In the genomic region with DNA sequence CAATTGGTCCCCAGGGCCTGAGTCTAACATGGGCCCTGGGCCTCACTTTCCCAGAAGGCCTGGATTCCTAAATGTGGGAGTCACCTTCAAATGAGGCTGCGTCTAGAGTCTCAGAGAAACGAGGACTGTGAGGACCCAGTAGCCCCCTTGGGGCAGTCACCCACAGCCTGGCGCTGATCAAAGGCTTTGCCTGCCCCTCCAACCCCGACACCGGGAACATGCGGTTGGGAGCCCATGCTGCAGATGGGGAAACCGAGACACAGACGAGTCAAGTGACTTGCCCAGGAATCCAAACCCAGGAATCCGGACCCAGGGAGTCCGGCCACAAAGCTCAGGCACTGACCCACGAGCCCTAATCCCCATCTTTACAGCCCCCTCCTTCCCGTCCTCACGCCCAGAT, we compare ENCODE assay signal across 17 cellular contexts.
A peak's percentile ranks its signal among the peaks of the same experiment; 100 is the strongest.
DNase-seq lines count a peak whose midpoint lies in the region; ATAC-seq, FAIRE-seq and TF ChIP-seq lines count a peak whose summit lies in the region.
"Had no signal": no experiment of that assay in that cellular context is flagged by ENCODE, and none has a peak within 500 bp of the region (broad histone marks: within the 10 kb centered on the region; RNA-seq: fewer than 3 reads in every experiment).

No MANE protein-coding gene starts in this region.

- H4K20me1 ChIP-seq in HepG2 (ENCODE audit: insufficient read depth, low read length) = no peaks in the 10 kb centered on the region

- no TSS peak for BruUV-seq in HepG2 (replicated peaks; lab: Mats Ljungman, UMichigan)

- TF ChIP-seq CTCF in right lobe of liver (IDR thresholded peaks at IDR 0.05) (no peak), HepG2 (CRISPR knock-in tag; IDR thresholded peaks at IDR 0.05) (no peak), lower lobe of right lung (IDR thresholded peaks at IDR 0.05) (no peak)

- no peak for FAIRE-seq in HepG2 (lab: Jason Lieb, UNC)
- FAIRE-seq: GM12891, K562 had no signal

- H3K4me2 ChIP-seq in HepG2 (ENCODE audit: low read depth, low read length) = no peak overlapping the region

- H3K27me3 ChIP-seq in right lobe of liver (no peaks in the 10 kb centered on the region), HepG2 (ENCODE audit: control insufficient read depth in 1 of 2, insufficient read depth in 2 of 2, low read length in 2 of 2) (peaks cover 7 to 8% of the 10 kb centered on the region in 2 experiments; a peak in 2 of 5 replicates), lower lobe of right lung (ENCODE audit: low read depth) (no peaks in the 10 kb centered on the region)
- H3K27me3 ChIP-seq: BLaER1 treated with 17β-estradiol and CSF1 and Interleukin-3, amounts not matched to agents 10 nM and 100 nM had no signal

- no peak overlapping the region for H3K9ac ChIP-seq in HepG2 (ENCODE audit: insufficient read depth, low read depth, low read length)
- H3K9ac ChIP-seq: BLaER1 treated with 17β-estradiol and CSF1 and Interleukin-3, amounts not matched to agents 10 nM and 100 nM had no signal

- TF ChIP-seq RAD21 in HepG2 (CRISPR knock-in tag; IDR thresholded peaks at IDR 0.05) = no peak

- no peak overlapping the region for H2AFZ ChIP-seq in HepG2 (ENCODE audit: low read length)

- H3K27ac ChIP-seq in right lobe of liver = no peak overlapping the region
- H3K27ac ChIP-seq in HepG2 (ENCODE audit: extremely low read length, insufficient read depth, low read length) = no peak overlapping the region
- no peak overlapping the region for H3K27ac ChIP-seq in lower lobe of right lung
- H3K27ac ChIP-seq: BLaER1 treated with 17β-estradiol and CSF1 and Interleukin-3, amounts not matched to agents 10 nM and 100 nM; HL-60 had no signal

- H3K9me3 ChIP-seq in right lobe of liver = no peaks in the 10 kb centered on the region
- H3K9me3 ChIP-seq in HepG2 (ENCODE audit: low read length) = no peaks in the 10 kb centered on the region
- H3K9me3 ChIP-seq in lower lobe of right lung = no peaks in the 10 kb centered on the region
- H3K9me3 ChIP-seq: BLaER1 treated with 17β-estradiol and CSF1 and Interleukin-3, amounts not matched to agents 10 nM and 100 nM had no signal

- TF ChIP-seq EP300 in HepG2 (IDR thresholded peaks at IDR 0.05; ENCODE audit: low read depth in 2 of 2, low read length in 2 of 2) (no peak), HepG2 (CRISPR knock-in tag; IDR thresholded peaks at IDR 0.05; ENCODE audit: borderline replicate concordance) (no peak)

- no peak for ATAC-seq in right lobe of liver
- ATAC-seq in HepG2 = no peak
- ATAC-seq in lower lobe of right lung = no peak
- no peak for ATAC-seq in HG02588 (IDR thresholded peaks at IDR 0.05; ENCODE audit: unreplicated experiment)
- ATAC-seq: K562 had no signal

- H3K4me3 ChIP-seq in right lobe of liver (no peak overlapping the region), HepG2 (replicated peaks in 1 of 3; ENCODE audit: insufficient read depth in 1 of 3, low read depth in 2 of 3, low read length in 3 of 3) (no peak overlapping the region), lower lobe of right lung (no peak overlapping the region)
- H3K4me3 ChIP-seq: BLaER1 treated with 17β-estradiol and CSF1 and Interleukin-3, amounts not matched to agents 10 nM and 100 nM; K562 had no signal

- intact Hi-C loops in right lobe of liver (cut with DNase I) = no loop called here
- intact Hi-C loops in HepG2 (cut with micrococcal nuclease; ENCODE audit: unreplicated experiment) = no loop called here
- intact Hi-C loops in lower lobe of right lung (cut with DNase I) = no loop called here
- intact Hi-C loops in posterior vena cava (cut with DNase I) = loop anchor here in 1 of 2 donors (5.0 kb wide), 1 partner anchor 831 kb away; the partner anchor contains the start of gene SULF2

- no peaks in the 10 kb centered on the region for H3K79me2 ChIP-seq in HepG2 (ENCODE audit: insufficient read depth, low read length)

- peak in 2 of 3 donors; percentile 8 to 36 for DNase-seq in right lobe of liver
- DNase-seq in HepG2 (ENCODE audit: low spot score) = no peak
- DNase-seq in lower lobe of right lung = peak; percentile 41
- peak; percentile 63 for DNase-seq in posterior vena cava (ENCODE audit: low spot score)
- no peak for DNase-seq in DMS114 treated with DMSO at 0.1 percent for 48 hours (lab: John Stamatoyannopoulos, UW; ENCODE audit: unreplicated experiment)
- no peak for DNase-seq in activated naive CD4-positive, alpha-beta T cell (lab: John Stamatoyannopoulos, UW)
- DNase-seq: ACHN; CD4-positive, CD25-positive, alpha-beta regulatory T cell; DMS 273 treated with DMSO at 0.1 percent for 48 hours; DMS79; GOT3; H9 had no signal

- in situ Hi-C loops in HepG2 (cut with HindIII; ENCODE audit: extremely low pct_ligation_motif_present, low pct_unique_long_range_greater_than_20kb) = loop anchor here (25.0 kb wide), 1 partner anchor 206 kb away; no protein-coding TSS in a partner anchor

- 49% methylated on average over 3 of the region's 13 CpGs for WGBS in right lobe of liver (ENCODE audit: insufficient coverage, low coverage, low lambda C conversion rate, missing lambda C conversion rate)
- whole genome bisulfite sequencing in HepG2 (ENCODE audit: low lambda C conversion rate) = 26% methylated on average over 10 of the region's 13 CpGs

- POLR2A ChIA-PET in HepG2 (lab: Yijun Ruan, JAX) = no interaction called here

- no peak for TF ChIP-seq POLR2A in right lobe of liver (IDR thresholded peaks at IDR 0.05)
- TF ChIP-seq POLR2A in HepG2 (IDR thresholded peaks at IDR 0.05; ENCODE audit: insufficient read depth in 1 of 2, low read depth in 2 of 2, low read length in 2 of 2) = no peak

- H3K4me1 ChIP-seq in right lobe of liver = peaks cover 0 to 3% (median 0%) of the 10 kb centered on the region in 4 donors
- peaks cover 11% of the 10 kb centered on the region for H3K4me1 ChIP-seq in HepG2 (ENCODE audit: insufficient read depth, low read length)
- H3K4me1 ChIP-seq in lower lobe of right lung = peaks cover 22% of the 10 kb centered on the region

- CTCF ChIA-PET in HepG2 (lab: Yijun Ruan, JAX; ENCODE audit: low intra/inter-chr PET ratio, low total read pairs) = interaction anchor here (1.3 kb wide), 1 partner anchor 940 kb away, joined by 3 read pairs; no protein-coding TSS in a partner anchor

- no peaks in the 10 kb centered on the region for H3K36me3 ChIP-seq in right lobe of liver
- no peaks in the 10 kb centered on the region for H3K36me3 ChIP-seq in HepG2 (replicated peaks in 1 of 2; ENCODE audit: control insufficient read depth in 1 of 2, insufficient read depth in 2 of 2, low read length in 2 of 2)
- no peaks in the 10 kb centered on the region for H3K36me3 ChIP-seq in lower lobe of right lung

TF ChIP-seq in HepG2, 621 proteins besides CTCF, POLR2A, EP300 and RAD21 (continues in another document):
- TF ChIP-seq TBX3 (IDR thresholded peaks at IDR 0.05; ENCODE audit: borderline replicate concordance) (no peak), PBX2 (CRISPR knock-in tag; IDR thresholded peaks at IDR 0.05) (no peak), HHEX (CRISPR knock-in tag; IDR thresholded peaks at IDR 0.05) (no peak), ARID2 (CRISPR knock-in tag; IDR thresholded peaks at IDR 0.05; ENCODE audit: borderline replicate concordance) (no peak), KDM1A (CRISPR knock-in tag; IDR thresholded peaks at IDR 0.05) (no peak), ZNF430 (CRISPR knock-in tag; IDR thresholded peaks at IDR 0.05) (no peak), GPBP1L1 (CRISPR knock-in tag; IDR thresholded peaks at IDR 0.05) (no peak), MXI1 (IDR thresholded peaks at IDR 0.05; ENCODE audit: borderline replicate concordance, low read depth, low read length) (no peak), FOXA1 (IDR thresholded peaks at IDR 0.05) (no peak), FOXA1 (CRISPR knock-in tag; IDR thresholded peaks at IDR 0.05) (no peak), MTERF4 (CRISPR knock-in tag; IDR thresholded peaks at IDR 0.05) (no peak), CREB1 (IDR thresholded peaks at IDR 0.05) (no peak), CREB1 (CRISPR knock-in tag; IDR thresholded peaks at IDR 0.05) (no peak), SIN3A (IDR thresholded peaks at IDR 0.05; ENCODE audit: borderline replicate concordance, low read depth, low read length) (no peak)
- TF ChIP-seq, protein P1, sequence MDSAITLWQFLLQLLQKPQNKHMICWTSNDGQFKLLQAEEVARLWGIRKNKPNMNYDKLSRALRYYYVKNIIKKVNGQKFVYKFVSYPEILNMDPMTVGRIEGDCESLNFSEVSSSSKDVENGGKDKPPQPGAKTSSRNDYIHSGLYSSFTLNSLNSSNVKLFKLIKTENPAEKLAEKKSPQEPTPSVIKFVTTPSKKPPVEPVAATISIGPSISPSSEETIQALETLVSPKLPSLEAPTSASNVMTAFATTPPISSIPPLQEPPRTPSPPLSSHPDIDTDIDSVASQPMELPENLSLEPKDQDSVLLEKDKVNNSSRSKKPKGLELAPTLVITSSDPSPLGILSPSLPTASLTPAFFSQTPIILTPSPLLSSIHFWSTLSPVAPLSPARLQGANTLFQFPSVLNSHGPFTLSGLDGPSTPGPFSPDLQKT (CRISPR knock-in tag; IDR thresholded peaks at IDR 0.05; ENCODE audit: borderline replicate concordance) = no peak

Comparison
In these comparisons a context has a peak if more than half of its experiments do, and no peak if none do; other contexts are left out.
1. DNase-seq: peak in right lobe of liver (2 of 3), lower lobe of right lung (single experiment) and posterior vena cava (single experiment); none in HepG2 (single experiment), DMS114 treated with DMSO at 0.1 percent for 48 hours (single experiment) and activated naive CD4-positive, alpha-beta T cell (0 of 4).